37 cellular contexts compared by ENCODE assay signal in the genomic region with DNA sequence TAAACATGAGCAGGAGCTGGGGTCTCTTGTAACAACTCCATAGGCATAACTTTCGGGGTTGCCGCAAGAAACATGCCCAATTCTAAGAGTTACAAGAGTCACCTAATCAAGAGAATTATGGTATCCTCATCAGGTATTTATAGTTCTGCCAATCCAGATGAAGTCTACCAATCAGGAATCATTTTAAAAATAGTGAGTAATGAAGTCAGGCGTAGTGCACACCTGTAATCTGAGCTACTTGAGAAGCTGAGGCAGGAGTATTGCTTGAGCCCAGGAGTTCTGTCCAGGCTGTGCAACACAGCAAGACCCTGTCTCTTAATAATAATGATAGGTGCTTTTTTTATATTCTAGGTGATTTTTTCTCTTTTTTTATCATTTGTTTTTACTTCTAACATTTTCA.
"Had no signal": no experiment of that assay in that cellular context is flagged by ENCODE, and none has a peak within 500 bp of the region (broad histone marks: within the 10 kb centered on the region; RNA-seq: fewer than 3 reads in every experiment).

No MANE protein-coding gene starts in this region.

- H3K4me3 Mint-ChIP-seq: activated B cell treated with CpG ODN at 0.5 μM for 24 hours; activated CD4-positive, alpha-beta memory T cell treated with anti-CD3 and anti-CD28 coated beads for 36 hours; activated CD4-positive, alpha-beta T cell treated with anti-CD3 and anti-CD28 coated beads, Interleukin-2, amount 10 ng/mL, durations not matched to agents 24 days and 14 days; activated CD8-positive, alpha-beta T cell treated with anti-CD3 and anti-CD28 coated beads for 36 hours; activated naive CD4-positive, alpha-beta T cell treated with anti-CD3 and anti-CD28 coated beads for 36 hours; activated naive CD8-positive, alpha-beta T cell treated with anti-CD3 and anti-CD28 coated beads for 36 hours; activated T-cell treated with anti-CD3 and anti-CD28 coated beads, Interleukin-2, amount 50 U/mL, for 4 hours; activated T-cell treated with anti-CD3 and anti-CD28 coated beads, Interleukin-2, amount 50 U/mL, for 72 hours; activated T-helper 1 cell treated with anti-CD3 and anti-CD28 coated beads, Interleukin-12 subunit alpha, Interleukin-12 subunit beta, Interleukin-2, Interleukin-4 antibody, amounts not matched to agents 30 ng/mL and 10 ng/mL and 1 ng/mL, durations not matched to agents 14 hours and 24 hours and 36 hours; activated T-helper 17 cell treated with anti-CD3 and anti-CD28 coated beads, Interleukin-2, amount 50 U/mL, for 72 hours; central memory CD8-positive, alpha-beta T cell; T-helper 1 cell treated with Interleukin-12 subunit alpha and Interleukin-12 subunit beta and Interleukin-4 antibody, amounts not matched to agents 30 μg/mL and 1 μg/mL, for 36 hours; T-helper 2 cell treated with Interferon-gamma antibody and Interleukin-4, amounts not matched to agents 5 μg/mL and 100 μg/mL, for 36 hours had no signal

- H3K27ac ChIP-seq: adrenal gland, body of pancreas, brain microvascular endothelial cell, breast epithelium, VCaP had no signal

- DNase-seq: activated B cell treated with CpG ODN at 0.5 μM for 24 hours; activated CD4-positive, alpha-beta memory T cell treated with anti-CD3 and anti-CD28 coated beads for 36 hours; activated CD4-positive, alpha-beta T cell treated with anti-CD3 and anti-CD28 coated beads for 4 hours; activated CD4-positive, alpha-beta T cell treated with anti-CD3 and anti-CD28 coated beads, Interleukin-2, amount 10 ng/mL, durations not matched to agents 24 days and 14 days; activated CD4-positive, alpha-beta T cell treated with anti-CD3 and anti-CD28 coated beads, Interleukin-2, amount 50 U/mL, for 1 hour; activated CD4-positive, alpha-beta T cell treated with anti-CD3 and anti-CD28 coated beads, Interleukin-2, amount 50 U/mL, for 4 hours; activated CD4-positive, CD25-positive, alpha-beta regulatory T cell treated with anti-CD3 and anti-CD28 coated beads, Interleukin-2, amount 50 U/mL, for 72 hours; activated CD8-positive, alpha-beta memory T cell treated with anti-CD3 and anti-CD28 coated beads, Interleukin-2, amount 50 U/mL, for 4 hours; activated CD8-positive, alpha-beta T cell treated with anti-CD3 and anti-CD28 coated beads for 36 hours; activated effector memory CD4-positive, alpha-beta T cell treated with anti-CD3 and anti-CD28 coated beads, Interleukin-2, amount 50 U/mL, for 16 hours; activated gamma-delta T cell treated with Interleukin-2 at 50 U/mL for 16 hours; activated naive CD4-positive, alpha-beta T cell; activated naive CD4-positive, alpha-beta T cell treated with anti-CD3 and anti-CD28 coated beads for 36 hours; activated naive CD4-positive, alpha-beta T cell treated with anti-CD3 and anti-CD28 coated beads, Interleukin-2, amount 50 U/mL, for 16 hours; activated naive CD8-positive, alpha-beta T cell treated with anti-CD3 and anti-CD28 coated beads for 36 hours; activated T-cell treated with anti-CD3 and anti-CD28 coated beads for 4 hours; activated T-cell treated with anti-CD3 and anti-CD28 coated beads, Interleukin-2, amount 50 U/mL, for 1 hour; activated T-cell treated with anti-CD3 and anti-CD28 coated beads, Interleukin-2, amount 50 U/mL, for 4 hours; activated T-cell treated with anti-CD3 and anti-CD28 coated beads, Interleukin-2, amount 50 U/mL, for 72 hours; adrenal gland; amniotic stem cell; aorta; body of pancreas; brain microvascular endothelial cell; caudate nucleus; cerebellar nuclear complex; T-helper 1 cell; T-helper 2 cell; T-helper 9 cell had no signal

- H3K27ac Mint-ChIP-seq: activated B cell treated with CpG ODN at 0.5 μM for 24 hours; activated CD4-positive, alpha-beta memory T cell treated with anti-CD3 and anti-CD28 coated beads for 36 hours; activated CD4-positive, alpha-beta T cell treated with anti-CD3 and anti-CD28 coated beads, Interleukin-2, amount 10 ng/mL, durations not matched to agents 24 days and 14 days; activated CD8-positive, alpha-beta T cell treated with anti-CD3 and anti-CD28 coated beads for 36 hours; activated naive CD4-positive, alpha-beta T cell treated with anti-CD3 and anti-CD28 coated beads for 36 hours; activated naive CD4-positive, alpha-beta T cell treated with anti-CD3 and anti-CD28 coated beads, Interleukin-2, amount 50 U/mL, for 72 hours; activated naive CD8-positive, alpha-beta T cell treated with anti-CD3 and anti-CD28 coated beads for 36 hours; activated T-cell treated with anti-CD3 and anti-CD28 coated beads, Interleukin-2, amount 50 U/mL, for 72 hours; activated T-helper 1 cell treated with anti-CD3 and anti-CD28 coated beads, Interleukin-12 subunit alpha, Interleukin-12 subunit beta, Interleukin-2, Interleukin-4 antibody, amounts not matched to agents 30 ng/mL and 10 ng/mL and 1 ng/mL, durations not matched to agents 14 hours and 24 hours and 36 hours; activated T-helper 17 cell treated with anti-CD3 and anti-CD28 coated beads, Interleukin-2, amount 50 U/mL, for 72 hours; T-helper 1 cell treated with Interleukin-12 subunit alpha and Interleukin-12 subunit beta and Interleukin-4 antibody, amounts not matched to agents 30 μg/mL and 1 μg/mL, for 36 hours; T-helper 2 cell treated with Interferon-gamma antibody and Interleukin-4, amounts not matched to agents 5 μg/mL and 100 μg/mL, for 36 hours had no signal

- H3K4me1 ChIP-seq: adrenal gland, body of pancreas, breast epithelium had no signal

- H3K4me3 ChIP-seq: adrenal gland, body of pancreas, breast epithelium had no signal

- H3K4me1 Mint-ChIP-seq: activated B cell treated with CpG ODN at 0.5 μM for 24 hours; activated CD4-positive, alpha-beta T cell treated with anti-CD3 and anti-CD28 coated beads, Interleukin-2, amount 10 ng/mL, durations not matched to agents 24 days and 14 days; activated naive CD8-positive, alpha-beta T cell treated with anti-CD3 and anti-CD28 coated beads for 36 hours; activated T-helper 17 cell treated with anti-CD3 and anti-CD28 coated beads, Interleukin-2, amount 50 U/mL, for 72 hours; central memory CD8-positive, alpha-beta T cell had no signal

- H3K9me3 Mint-ChIP-seq: activated B cell treated with CpG ODN at 0.5 μM for 24 hours; activated CD4-positive, alpha-beta memory T cell treated with anti-CD3 and anti-CD28 coated beads for 36 hours; activated CD4-positive, alpha-beta T cell treated with anti-CD3 and anti-CD28 coated beads, Interleukin-2, amount 10 ng/mL, durations not matched to agents 24 days and 14 days; activated CD8-positive, alpha-beta T cell treated with anti-CD3 and anti-CD28 coated beads for 36 hours; activated naive CD4-positive, alpha-beta T cell treated with anti-CD3 and anti-CD28 coated beads for 36 hours; activated naive CD4-positive, alpha-beta T cell treated with anti-CD3 and anti-CD28 coated beads, Interleukin-2, amount 50 U/mL, for 72 hours; activated naive CD8-positive, alpha-beta T cell treated with anti-CD3 and anti-CD28 coated beads for 36 hours; activated T-cell treated with anti-CD3 and anti-CD28 coated beads, Interleukin-2, amount 50 U/mL, for 4 hours; activated T-cell treated with anti-CD3 and anti-CD28 coated beads, Interleukin-2, amount 50 U/mL, for 72 hours; activated T-helper 1 cell treated with anti-CD3 and anti-CD28 coated beads, Interleukin-12 subunit alpha, Interleukin-12 subunit beta, Interleukin-2, Interleukin-4 antibody, amounts not matched to agents 30 ng/mL and 10 ng/mL and 1 ng/mL, durations not matched to agents 14 hours and 24 hours and 36 hours; activated T-helper 17 cell treated with anti-CD3 and anti-CD28 coated beads, Interleukin-2, amount 50 U/mL, for 72 hours; central memory CD8-positive, alpha-beta T cell; T-helper 1 cell treated with Interleukin-12 subunit alpha and Interleukin-12 subunit beta and Interleukin-4 antibody, amounts not matched to agents 30 μg/mL and 1 μg/mL, for 36 hours; T-helper 2 cell treated with Interferon-gamma antibody and Interleukin-4, amounts not matched to agents 5 μg/mL and 100 μg/mL, for 36 hours had no signal

- H3K27me3 ChIP-seq: adrenal gland, body of pancreas, brain microvascular endothelial cell, breast epithelium had no signal

- ATAC-seq: activated CD8-positive, alpha-beta T cell treated with anti-CD3 and anti-CD28 coated beads for 36 hours; activated naive CD4-positive, alpha-beta T cell treated with anti-CD3 and anti-CD28 coated beads, Interleukin-2, amount 50 U/mL, for 72 hours; activated T-cell treated with anti-CD3 and anti-CD28 coated beads, Interleukin-2, amount 50 U/mL, for 4 hours; activated T-cell treated with anti-CD3 and anti-CD28 coated beads, Interleukin-2, amount 50 U/mL, for 72 hours; activated T-helper 17 cell treated with anti-CD3 and anti-CD28 coated beads, Interleukin-2, amount 50 U/mL, for 72 hours; body of pancreas had no signal

- H3K27me3 Mint-ChIP-seq: activated B cell treated with CpG ODN at 0.5 μM for 24 hours; activated CD4-positive, alpha-beta memory T cell treated with anti-CD3 and anti-CD28 coated beads for 36 hours; activated CD4-positive, alpha-beta T cell treated with anti-CD3 and anti-CD28 coated beads, Interleukin-2, amount 10 ng/mL, durations not matched to agents 24 days and 14 days; activated CD8-positive, alpha-beta T cell treated with anti-CD3 and anti-CD28 coated beads for 36 hours; activated naive CD8-positive, alpha-beta T cell treated with anti-CD3 and anti-CD28 coated beads for 36 hours; activated T-helper 17 cell treated with anti-CD3 and anti-CD28 coated beads, Interleukin-2, amount 50 U/mL, for 72 hours; central memory CD8-positive, alpha-beta T cell had no signal

- H3K36me3 Mint-ChIP-seq: activated naive CD4-positive, alpha-beta T cell treated with anti-CD3 and anti-CD28 coated beads, Interleukin-2, amount 50 U/mL, for 72 hours; activated naive CD8-positive, alpha-beta T cell treated with anti-CD3 and anti-CD28 coated beads for 36 hours had no signal

- H3K9me3 ChIP-seq: adrenal gland, body of pancreas, breast epithelium had no signal
